ENCODE assay signal across 36 cellular contexts in the genomic region with DNA sequence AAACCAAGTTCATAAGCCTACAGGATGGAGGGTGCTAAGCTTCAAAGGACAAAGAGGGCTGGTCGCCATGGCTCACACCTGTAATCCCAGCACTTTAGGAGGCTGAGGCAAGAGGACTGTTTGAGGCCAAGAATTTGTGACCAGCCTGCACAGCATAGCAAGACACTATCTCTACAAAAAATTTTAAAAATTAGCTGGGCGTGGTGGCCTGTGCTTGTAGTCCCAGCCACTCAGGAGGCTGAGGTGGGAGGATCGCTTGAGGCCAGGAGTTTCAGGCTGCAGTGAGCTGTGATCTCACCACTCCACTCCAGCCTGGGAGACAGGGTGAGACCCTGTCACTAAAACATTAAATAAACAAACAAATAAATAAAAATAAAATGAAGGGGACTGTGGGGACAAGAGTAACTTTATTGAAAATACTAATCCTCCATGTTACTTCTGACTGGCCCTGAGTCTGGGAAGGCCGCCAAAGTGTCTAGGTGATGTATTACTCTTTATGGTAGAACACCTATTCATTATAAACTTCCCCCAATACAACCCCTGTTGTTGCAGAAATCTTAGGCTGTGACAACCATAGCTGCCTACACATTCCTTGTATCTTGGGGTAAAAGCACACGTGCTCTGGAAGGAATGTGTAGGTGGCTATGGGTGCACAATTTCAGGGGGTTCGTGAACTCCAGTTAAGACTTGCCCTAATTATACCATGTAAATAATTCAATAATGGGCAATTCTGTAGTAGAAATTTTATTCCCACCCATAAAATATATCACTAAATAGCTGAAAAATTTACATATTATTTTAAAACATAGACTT. TPM values are rescaled to one million over a fixed set of nuclear protein-coding genes. Genes with fewer than 3 reads are reported as not detected.
"Had no signal": no experiment of that assay in that cellular context is flagged by ENCODE, and none has a peak within 500 bp of the region (broad histone marks: within the 10 kb centered on the region; RNA-seq: fewer than 3 reads in every experiment).

No MANE protein-coding gene starts in this region.

- H3K27ac Mint-ChIP-seq: activated CD4-positive, alpha-beta memory T cell treated with anti-CD3 and anti-CD28 coated beads, Interleukin-2, amount 10 ng/mL, durations not matched to agents 7 days and 5 days; activated CD8-positive, alpha-beta memory T cell treated with anti-CD3 and anti-CD28 coated beads, Interleukin-2, amount 10 ng/mL, durations not matched to agents 7 days and 5 days; activated naive CD4-positive, alpha-beta T cell treated with anti-CD3 and anti-CD28 coated beads, Interleukin-2, amount 10 ng/mL, durations not matched to agents 7 days and 5 days; activated naive CD8-positive, alpha-beta T cell; activated naive CD8-positive, alpha-beta T cell treated with anti-CD3 and anti-CD28 coated beads, Interleukin-2, amount 50 U/mL, for 24 hours had no signal

- H3K4me3 ChIP-seq: PC-9 had no signal

- H3K4me2 ChIP-seq: KMS-11, PC-9 had no signal

- ATAC-seq: activated CD8-positive, alpha-beta memory T cell treated with anti-CD3 and anti-CD28 coated beads, Interleukin-2, amount 10 ng/mL, durations not matched to agents 7 days and 5 days; activated naive CD8-positive, alpha-beta T cell treated with anti-CD3 and anti-CD28 coated beads, Interleukin-2, amount 50 U/mL, for 24 hours; Right ventricle myocardium inferior; SK-N-SH treated with all-trans-retinoic acid at 6 μM for 48 hours had no signal

- H3K27me3 Mint-ChIP-seq: activated CD4-positive, alpha-beta memory T cell treated with anti-CD3 and anti-CD28 coated beads, Interleukin-2, amount 10 ng/mL, durations not matched to agents 7 days and 5 days; activated CD8-positive, alpha-beta memory T cell treated with anti-CD3 and anti-CD28 coated beads, Interleukin-2, amount 10 ng/mL, durations not matched to agents 7 days and 5 days; activated naive CD4-positive, alpha-beta T cell treated with anti-CD3 and anti-CD28 coated beads, Interleukin-2, amount 10 ng/mL, durations not matched to agents 7 days and 5 days; activated naive CD8-positive, alpha-beta T cell; activated naive CD8-positive, alpha-beta T cell treated with anti-CD3 and anti-CD28 coated beads, Interleukin-2, amount 50 U/mL, for 24 hours had no signal

- H3K4me1 Mint-ChIP-seq: activated CD4-positive, alpha-beta memory T cell treated with anti-CD3 and anti-CD28 coated beads, Interleukin-2, amount 10 ng/mL, durations not matched to agents 7 days and 5 days; activated CD8-positive, alpha-beta memory T cell treated with anti-CD3 and anti-CD28 coated beads, Interleukin-2, amount 10 ng/mL, durations not matched to agents 7 days and 5 days; activated naive CD4-positive, alpha-beta T cell treated with anti-CD3 and anti-CD28 coated beads, Interleukin-2, amount 10 ng/mL, durations not matched to agents 7 days and 5 days; activated naive CD8-positive, alpha-beta T cell treated with anti-CD3 and anti-CD28 coated beads, Interleukin-2, amount 50 U/mL, for 24 hours had no signal

- H3K36me3 Mint-ChIP-seq: activated CD8-positive, alpha-beta memory T cell treated with anti-CD3 and anti-CD28 coated beads, Interleukin-2, amount 10 ng/mL, durations not matched to agents 7 days and 5 days; activated naive CD4-positive, alpha-beta T cell treated with anti-CD3 and anti-CD28 coated beads, Interleukin-2, amount 10 ng/mL, durations not matched to agents 7 days and 5 days; activated naive CD8-positive, alpha-beta T cell had no signal

- H3K36me3 ChIP-seq: WERI-Rb-1 had no signal

- H3K9ac ChIP-seq: KMS-11 had no signal

- DNase-seq: activated CD4-positive, alpha-beta memory T cell treated with anti-CD3 and anti-CD28 coated beads, Interleukin-2, amount 10 ng/mL, durations not matched to agents 7 days and 5 days; activated CD4-positive, alpha-beta T cell treated with anti-CD3 and anti-CD28 coated beads for 1 hour; activated CD4-positive, alpha-beta T cell treated with anti-CD3 and anti-CD28 coated beads for 48 hours; activated CD4-positive, CD25-positive, alpha-beta regulatory T cell; activated CD8-positive, alpha-beta memory T cell treated with anti-CD3 and anti-CD28 coated beads for 24 hours; activated CD8-positive, alpha-beta memory T cell treated with anti-CD3 and anti-CD28 coated beads, Interleukin-2, amount 10 ng/mL, durations not matched to agents 7 days and 5 days; activated CD8-positive, alpha-beta memory T cell treated with anti-CD3 and anti-CD28 coated beads, Interleukin-2, amount 50 U/mL, for 48 hours; activated effector memory CD4-positive, alpha-beta T cell treated with Interleukin-2 at 50 U/mL for 16 hours; activated naive CD4-positive, alpha-beta T cell treated with anti-CD3 and anti-CD28 coated beads, Interleukin-2, amount 10 ng/mL, durations not matched to agents 7 days and 5 days; activated naive CD8-positive, alpha-beta T cell treated with anti-CD3 and anti-CD28 coated beads, Interleukin-2, amount 50 U/mL, for 24 hours; activated T-cell treated with anti-CD3 and anti-CD28 coated beads, Interleukin-2, amount 50 U/mL, for 48 hours; amniotic stem cell; aorta; NCI-H1105; NCI-H1436; NCI-H1694; NCI-H1930; NCI-H2081 treated with DMSO at 0.1 percent for 48 hours; NCI-H345; PC-9; SIG-M5; SW 1271; T-helper 1 cell; T-helper 2 cell; T-helper 9 cell; WERI-Rb-1 had no signal

- H3K27ac ChIP-seq: KMS-11, PC-9, RWPE1, WERI-Rb-1 had no signal

- H2AFZ ChIP-seq: PC-9 had no signal

- H3K9me3 Mint-ChIP-seq: activated CD4-positive, alpha-beta memory T cell treated with anti-CD3 and anti-CD28 coated beads, Interleukin-2, amount 10 ng/mL, durations not matched to agents 7 days and 5 days; activated naive CD4-positive, alpha-beta T cell treated with anti-CD3 and anti-CD28 coated beads, Interleukin-2, amount 10 ng/mL, durations not matched to agents 7 days and 5 days; activated naive CD8-positive, alpha-beta T cell treated with anti-CD3 and anti-CD28 coated beads, Interleukin-2, amount 50 U/mL, for 24 hours had no signal

- H3K4me3 Mint-ChIP-seq: activated CD4-positive, alpha-beta memory T cell treated with anti-CD3 and anti-CD28 coated beads, Interleukin-2, amount 10 ng/mL, durations not matched to agents 7 days and 5 days; activated CD8-positive, alpha-beta memory T cell treated with anti-CD3 and anti-CD28 coated beads, Interleukin-2, amount 10 ng/mL, durations not matched to agents 7 days and 5 days; activated naive CD4-positive, alpha-beta T cell treated with anti-CD3 and anti-CD28 coated beads, Interleukin-2, amount 10 ng/mL, durations not matched to agents 7 days and 5 days; activated naive CD8-positive, alpha-beta T cell; activated naive CD8-positive, alpha-beta T cell treated with anti-CD3 and anti-CD28 coated beads, Interleukin-2, amount 50 U/mL, for 24 hours had no signal

RNA-seq across cellular contexts. Expression of a gene that starts 14.6 kb away (rescaled TPM):
- total RNA-seq: activated CD4-positive, alpha-beta memory T cell treated with anti-CD3 and anti-CD28 coated beads, Interleukin-2, amount 10 ng/mL, durations not matched to agents 7 days and 5 days; activated CD8-positive, alpha-beta memory T cell treated with anti-CD3 and anti-CD28 coated beads, Interleukin-2, amount 10 ng/mL, durations not matched to agents 7 days and 5 days; aorta; cardiac septum; LHCN-M2; NCI-H460; OCI-LY7; PC-9; Right ventricle myocardium inferior; SK-MEL-5 had no signal
- polyA plus RNA-seq: aorta had no signal

RNA-seq across cellular contexts. Expression of a gene that starts 34.0 kb away (rescaled TPM):
- total RNA-seq: activated CD4-positive, alpha-beta memory T cell treated with anti-CD3 and anti-CD28 coated beads, Interleukin-2, amount 10 ng/mL, durations not matched to agents 7 days and 5 days; activated CD8-positive, alpha-beta memory T cell treated with anti-CD3 and anti-CD28 coated beads, Interleukin-2, amount 10 ng/mL, durations not matched to agents 7 days and 5 days; aorta; cardiac septum; LHCN-M2; NCI-H460; OCI-LY7; PC-9; Right ventricle myocardium inferior had no signal
